Comparison of ENCODE assay signal across 17 cellular contexts in genomic region chr7:132446666-132447217, GRCh38.
"Had no signal": no experiment of that assay in that cellular context is flagged by ENCODE, and none has a peak within 500 bp of the region (broad histone marks: within the 10 kb centered on the region; RNA-seq: fewer than 3 reads in every experiment).

No MANE protein-coding gene starts in this region.

- H3K4me1 ChIP-seq: lower lobe of right lung, stomach, upper lobe of left lung had no signal

- ATAC-seq: activated CD4-positive, CD25-positive, alpha-beta regulatory T cell treated with anti-CD3 and anti-CD28 coated beads, Interleukin-2, amount 50 U/mL, for 24 hours; activated CD8-positive, alpha-beta memory T cell treated with anti-CD3 and anti-CD28 coated beads, Interleukin-2, amount 10 ng/mL, durations not matched to agents 7 days and 5 days had no signal

- H3K27me3 Mint-ChIP-seq: activated naive CD4-positive, alpha-beta T cell treated with anti-CD3 and anti-CD28 coated beads, Interleukin-2, amount 50 U/mL, for 24 hours had no signal

- FAIRE-seq: colon had no signal

- H3K36me3 Mint-ChIP-seq: mesothelial cell of epicardium had no signal

- H3K9ac ChIP-seq: neural progenitor cell had no signal

- H3K27ac ChIP-seq: lower lobe of right lung, neural progenitor cell, ovary, stomach, testis, upper lobe of left lung had no signal

- H3K9me3 Mint-ChIP-seq: activated naive CD4-positive, alpha-beta T cell treated with anti-CD3 and anti-CD28 coated beads, Interleukin-2, amount 50 U/mL, for 24 hours had no signal

- H3K36me3 ChIP-seq: lower lobe of right lung, neural progenitor cell, ovary, stomach, upper lobe of left lung had no signal

- H3K9me3 ChIP-seq: lower lobe of right lung, ovary, stomach, testis, upper lobe of left lung had no signal

- H3K4me1 Mint-ChIP-seq: mesothelial cell of epicardium had no signal

- H3K27me3 ChIP-seq: neural progenitor cell, ovary, stomach, testis, upper lobe of left lung had no signal

- H3K27ac Mint-ChIP-seq: activated CD8-positive, alpha-beta memory T cell treated with anti-CD3 and anti-CD28 coated beads, Interleukin-2, amount 10 ng/mL, durations not matched to agents 7 days and 5 days; activated naive CD4-positive, alpha-beta T cell treated with anti-CD3 and anti-CD28 coated beads, Interleukin-2, amount 50 U/mL, for 24 hours; mesothelial cell of epicardium; neural progenitor cell had no signal

- H2AFZ ChIP-seq: neural progenitor cell had no signal

- H3K4me2 ChIP-seq: neural progenitor cell had no signal

- DNase-seq: activated CD4-positive, alpha-beta T cell treated with anti-CD3 and anti-CD28 coated beads, Interleukin-2, amount 50 U/mL, for 4 hours; activated CD8-positive, alpha-beta memory T cell treated with anti-CD3 and anti-CD28 coated beads, Interleukin-2, amount 10 ng/mL, durations not matched to agents 7 days and 5 days; activated T-cell treated with anti-CD3 and anti-CD28 coated beads, Interleukin-2, amount 50 U/mL, for 1 hour; amniotic stem cell; effector CD4-positive, alpha-beta T cell; foreskin fibroblast; hypothalamus; lower lobe of right lung; ovary; stomach; testis; upper lobe of left lung had no signal

- H3K4me3 ChIP-seq: lower lobe of right lung, neural progenitor cell, ovary, stomach, testis, upper lobe of left lung had no signal

- H3K4me3 Mint-ChIP-seq: activated CD8-positive, alpha-beta memory T cell treated with anti-CD3 and anti-CD28 coated beads, Interleukin-2, amount 10 ng/mL, durations not matched to agents 7 days and 5 days; activated naive CD4-positive, alpha-beta T cell treated with anti-CD3 and anti-CD28 coated beads, Interleukin-2, amount 50 U/mL, for 24 hours; mesothelial cell of epicardium; neural progenitor cell had no signal
